1 cellular context compared by ENCODE assay signal in the genomic region with DNA sequence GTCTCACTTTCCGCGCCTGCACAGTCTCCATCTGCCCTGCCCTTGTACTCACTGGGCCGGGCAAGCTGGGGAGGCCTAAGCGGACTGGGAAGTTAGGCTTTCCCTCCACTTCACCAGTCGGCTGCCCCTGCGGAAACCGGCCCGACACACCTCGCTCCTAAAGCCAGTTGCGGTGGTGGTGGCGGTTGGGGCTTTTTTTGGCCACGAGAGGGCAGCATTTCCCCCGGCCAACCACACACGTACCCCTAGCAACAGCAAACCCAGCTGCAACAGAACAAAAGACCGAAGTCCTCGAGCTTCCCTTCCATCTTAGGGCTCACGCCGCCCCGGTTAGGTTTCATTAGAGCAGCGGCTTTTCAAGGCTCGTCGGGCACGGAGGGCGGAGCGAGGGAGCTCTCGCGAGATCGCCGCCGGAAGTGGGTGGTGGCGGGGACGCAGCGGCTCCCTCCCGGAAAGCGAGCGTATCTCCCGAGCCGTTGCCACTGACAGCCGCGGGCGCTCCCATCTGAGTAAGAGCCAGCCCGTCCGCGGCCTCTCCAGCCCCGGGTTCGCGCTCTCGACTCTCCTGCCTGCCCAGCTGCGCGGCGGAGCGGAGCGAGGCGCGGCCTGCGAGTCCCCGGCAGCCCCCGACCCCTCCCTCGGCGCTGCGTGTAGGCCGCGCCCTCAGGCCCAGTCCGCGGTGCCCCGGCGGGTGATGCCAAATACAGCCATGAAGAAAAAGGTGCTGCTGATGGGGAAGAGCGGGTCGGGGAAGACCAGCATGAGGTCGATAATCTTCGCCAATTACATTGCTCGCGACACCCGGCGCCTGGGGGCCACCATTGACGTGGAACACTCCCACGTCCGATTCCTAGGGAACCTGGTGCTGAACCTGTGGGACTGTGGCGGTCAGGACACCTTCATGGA.
TF ChIP-seq lines count a peak whose summit lies in the region.

TSS of gene RRAGA (plus strand) at position 462 of the 906 bp plus-strand sequence. CDS start at position 695, 233 bp downstream.

TF ChIP-seq in HepG2, 621 proteins besides CTCF, POLR2A, EP300 and RAD21 (continued from another document and continues in another):
- TF ChIP-seq, protein P1, sequence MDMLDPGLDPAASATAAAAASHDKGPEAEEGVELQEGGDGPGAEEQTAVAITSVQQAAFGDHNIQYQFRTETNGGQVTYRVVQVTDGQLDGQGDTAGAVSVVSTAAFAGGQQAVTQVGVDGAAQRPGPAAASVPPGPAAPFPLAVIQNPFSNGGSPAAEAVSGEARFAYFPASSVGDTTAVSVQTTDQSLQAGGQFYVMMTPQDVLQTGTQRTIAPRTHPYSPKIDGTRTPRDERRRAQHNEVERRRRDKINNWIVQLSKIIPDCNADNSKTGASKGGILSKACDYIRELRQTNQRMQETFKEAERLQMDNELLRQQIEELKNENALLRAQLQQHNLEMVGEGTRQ (IDR thresholded peaks at IDR 0.05; ENCODE audit: low read depth, low read length) = no peak
- TF ChIP-seq, protein P1 (CRISPR knock-in tag; IDR thresholded peaks at IDR 0.05; ENCODE audit: borderline replicate concordance) = no peak
- TF ChIP-seq BCL6 (CRISPR knock-in tag; IDR thresholded peaks at IDR 0.05) (peak; percentile 50), PCBP1 (IDR thresholded peaks at IDR 0.05; ENCODE audit: borderline replicate concordance, low read depth, low read length) (no peak), ZNF816 (CRISPR knock-in tag; IDR thresholded peaks at IDR 0.05; ENCODE audit: borderline replicate concordance) (0 out of 2 replicates have a peak, but pooled peaks have one; percentile 48), ZNF776 (CRISPR knock-in tag; IDR thresholded peaks at IDR 0.05) (peak; percentile 95), MATR3 (CRISPR knock-in tag; IDR thresholded peaks at IDR 0.05) (no peak), ZNF337 (CRISPR knock-in tag; IDR thresholded peaks at IDR 0.05; ENCODE audit: borderline replicate concordance, low read depth) (peak; percentile 76; the same call in 1 of the 2 replicates), ZNF253 (CRISPR knock-in tag; IDR thresholded peaks at IDR 0.05; ENCODE audit: borderline replicate concordance) (0 out of 2 replicates have a peak, but pooled peaks have one; percentile 54), PHF21A (CRISPR knock-in tag; IDR thresholded peaks at IDR 0.05) (0 out of 2 replicates have a peak, but pooled peaks have one; percentile 77), TCF12 (IDR thresholded peaks at IDR 0.05) (no peak), TCF12 (CRISPR knock-in tag; IDR thresholded peaks at IDR 0.05) (no peak; the same call in 1 of the 2 replicates), ZNF598 (CRISPR knock-in tag; IDR thresholded peaks at IDR 0.05; ENCODE audit: borderline replicate concordance) (peak; percentile 69; the same call in 1 of the 2 replicates), SP2 (CRISPR knock-in tag; IDR thresholded peaks at IDR 0.05) (peak; percentile 57; the same call in 1 of the 2 replicates), CHD2 (IDR thresholded peaks at IDR 0.05; ENCODE audit: low read depth, low read length) (peak; percentile 98), ZNF777 (CRISPR knock-in tag; IDR thresholded peaks at IDR 0.05) (peak; percentile 63; the same call in 1 of the 2 replicates), ZNF326 (CRISPR knock-in tag; IDR thresholded peaks at IDR 0.05; ENCODE audit: borderline replicate concordance) (no peak), MTF1 (CRISPR knock-in tag; IDR thresholded peaks at IDR 0.05) (no peak), CBFB (CRISPR knock-in tag; IDR thresholded peaks at IDR 0.05) (no peak; the same call in none of the 2 replicates), ZFP36L1 (CRISPR knock-in tag; IDR thresholded peaks at IDR 0.05) (no peak), MTA3 (CRISPR knock-in tag; IDR thresholded peaks at IDR 0.05) (no peak), GPN1 (CRISPR knock-in tag; IDR thresholded peaks at IDR 0.05; ENCODE audit: borderline replicate concordance) (no peak), RARA (CRISPR knock-in tag; IDR thresholded peaks at IDR 0.05) (no peak; the same call in 1 of the 2 replicates), ZBTB7A (CRISPR knock-in tag; IDR thresholded peaks at IDR 0.05) (no peak), ZNF614 (CRISPR knock-in tag; IDR thresholded peaks at IDR 0.05; ENCODE audit: borderline replicate concordance) (peak; percentile 88; the same call in 1 of the 2 replicates), SRF (IDR thresholded peaks at IDR 0.05; ENCODE audit: low read depth, low read length) (peak; percentile 70), NCOR1 (IDR thresholded peaks at IDR 0.05; ENCODE audit: borderline replicate concordance, low read length) (peak; percentile 59; the same call in 1 of the 2 replicates), SOX5 (CRISPR knock-in tag; IDR thresholded peaks at IDR 0.05; ENCODE audit: borderline replicate concordance) (peak; percentile 76), TRAFD1 (CRISPR knock-in tag; IDR thresholded peaks at IDR 0.05; ENCODE audit: borderline replicate concordance) (peak; percentile 89), ZFP36L2 (CRISPR knock-in tag; IDR thresholded peaks at IDR 0.05) (no peak), ZEB1 (IDR thresholded peaks at IDR 0.05; ENCODE audit: insufficient replicate concordance, low read depth) (no peak), HES4 (CRISPR knock-in tag; IDR thresholded peaks at IDR 0.05; ENCODE audit: borderline replicate concordance) (0 out of 2 replicates have a peak, but pooled peaks have one; percentile 42), ZSCAN29 (CRISPR knock-in tag; conservative IDR thresholded peaks at IDR 0.05) (0 out of 2 replicates have a peak, but pooled peaks have one; percentile 81), MLLT10 (CRISPR knock-in tag; IDR thresholded peaks at IDR 0.05) (no peak), MNT (IDR thresholded peaks at IDR 0.05) (peak; percentile 51), HMGXB4 (CRISPR knock-in tag; IDR thresholded peaks at IDR 0.05; ENCODE audit: borderline replicate concordance in 1 of 2, low read depth in 1 of 2) (peak; percentile 95 to 97), SMAD1 (CRISPR knock-in tag; IDR thresholded peaks at IDR 0.05; ENCODE audit: borderline replicate concordance, low read depth) (no peak; the same call in 1 of the 2 replicates), ARID5B (CRISPR knock-in tag; IDR thresholded peaks at IDR 0.05) (peak; percentile 55), ZKSCAN1 (IDR thresholded peaks at IDR 0.05; ENCODE audit: low read length) (0 out of 2 replicates have a peak, but pooled peaks have one; percentile 50), SP5 (CRISPR knock-in tag; IDR thresholded peaks at IDR 0.05; ENCODE audit: borderline replicate concordance, low read depth) (peak; percentile 74), ZNF570 (CRISPR knock-in tag; IDR thresholded peaks at IDR 0.05; ENCODE audit: borderline replicate concordance) (no peak), RORA (CRISPR knock-in tag; IDR thresholded peaks at IDR 0.05) (no peak), RNF2 (conservative IDR thresholded peaks at IDR 0.05; ENCODE audit: low read depth) (peak; percentile 12; the same call in 1 of the 2 replicates), HOXA3 (CRISPR knock-in tag; IDR thresholded peaks at IDR 0.05) (peak; percentile 92)
- TF ChIP-seq, protein P2, sequence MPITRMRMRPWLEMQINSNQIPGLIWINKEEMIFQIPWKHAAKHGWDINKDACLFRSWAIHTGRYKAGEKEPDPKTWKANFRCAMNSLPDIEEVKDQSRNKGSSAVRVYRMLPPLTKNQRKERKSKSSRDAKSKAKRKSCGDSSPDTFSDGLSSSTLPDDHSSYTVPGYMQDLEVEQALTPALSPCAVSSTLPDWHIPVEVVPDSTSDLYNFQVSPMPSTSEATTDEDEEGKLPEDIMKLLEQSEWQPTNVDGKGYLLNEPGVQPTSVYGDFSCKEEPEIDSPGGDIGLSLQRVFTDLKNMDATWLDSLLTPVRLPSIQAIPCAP (CRISPR knock-in tag; IDR thresholded peaks at IDR 0.05; ENCODE audit: low read depth) = no peak
- TF ChIP-seq, protein P3, sequence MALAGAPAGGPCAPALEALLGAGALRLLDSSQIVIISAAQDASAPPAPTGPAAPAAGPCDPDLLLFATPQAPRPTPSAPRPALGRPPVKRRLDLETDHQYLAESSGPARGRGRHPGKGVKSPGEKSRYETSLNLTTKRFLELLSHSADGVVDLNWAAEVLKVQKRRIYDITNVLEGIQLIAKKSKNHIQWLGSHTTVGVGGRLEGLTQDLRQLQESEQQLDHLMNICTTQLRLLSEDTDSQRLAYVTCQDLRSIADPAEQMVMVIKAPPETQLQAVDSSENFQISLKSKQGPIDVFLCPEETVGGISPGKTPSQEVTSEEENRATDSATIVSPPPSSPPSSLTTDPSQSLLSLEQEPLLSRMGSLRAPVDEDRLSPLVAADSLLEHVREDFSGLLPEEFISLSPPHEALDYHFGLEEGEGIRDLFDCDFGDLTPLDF (CRISPR knock-in tag; IDR thresholded peaks at IDR 0.05) = peak; percentile 74
- TF ChIP-seq, protein P4, sequence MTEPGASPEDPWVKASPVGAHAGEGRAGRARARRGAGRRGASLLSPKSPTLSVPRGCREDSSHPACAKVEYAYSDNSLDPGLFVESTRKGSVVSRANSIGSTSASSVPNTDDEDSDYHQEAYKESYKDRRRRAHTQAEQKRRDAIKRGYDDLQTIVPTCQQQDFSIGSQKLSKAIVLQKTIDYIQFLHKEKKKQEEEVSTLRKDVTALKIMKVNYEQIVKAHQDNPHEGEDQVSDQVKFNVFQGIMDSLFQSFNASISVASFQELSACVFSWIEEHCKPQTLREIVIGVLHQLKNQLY (CRISPR knock-in tag; IDR thresholded peaks at IDR 0.05) = no peak
